Comparison of ENCODE assay signal across 1 cellular context in genomic region chr19:56134655-56134922, GRCh38.
TF ChIP-seq lines count a peak whose summit lies in the region.

No MANE protein-coding gene starts in this region.

TF ChIP-seq in GM23338, 12 proteins besides CTCF, POLR2A, EP300 and RAD21:
- TF ChIP-seq, protein P1, sequence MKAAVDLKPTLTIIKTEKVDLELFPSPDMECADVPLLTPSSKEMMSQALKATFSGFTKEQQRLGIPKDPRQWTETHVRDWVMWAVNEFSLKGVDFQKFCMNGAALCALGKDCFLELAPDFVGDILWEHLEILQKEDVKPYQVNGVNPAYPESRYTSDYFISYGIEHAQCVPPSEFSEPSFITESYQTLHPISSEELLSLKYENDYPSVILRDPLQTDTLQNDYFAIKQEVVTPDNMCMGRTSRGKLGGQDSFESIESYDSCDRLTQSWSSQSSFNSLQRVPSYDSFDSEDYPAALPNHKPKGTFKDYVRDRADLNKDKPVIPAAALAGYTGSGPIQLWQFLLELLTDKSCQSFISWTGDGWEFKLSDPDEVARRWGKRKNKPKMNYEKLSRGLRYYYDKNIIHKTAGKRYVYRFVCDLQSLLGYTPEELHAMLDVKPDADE (IDR thresholded peaks at IDR 0.05) = no peak
- TF ChIP-seq CREB1 (CRISPR knock-in tag; IDR thresholded peaks at IDR 0.05; ENCODE audit: low read depth) (no peak), JUNB (IDR thresholded peaks at IDR 0.05; ENCODE audit: unreplicated experiment) (no peak), EZH2phosphoT487 (IDR thresholded peaks at IDR 0.05; ENCODE audit: unreplicated experiment) (no peak), ZNF114 (CRISPR knock-in tag; IDR thresholded peaks at IDR 0.05) (no peak)
- TF ChIP-seq, protein P2, sequence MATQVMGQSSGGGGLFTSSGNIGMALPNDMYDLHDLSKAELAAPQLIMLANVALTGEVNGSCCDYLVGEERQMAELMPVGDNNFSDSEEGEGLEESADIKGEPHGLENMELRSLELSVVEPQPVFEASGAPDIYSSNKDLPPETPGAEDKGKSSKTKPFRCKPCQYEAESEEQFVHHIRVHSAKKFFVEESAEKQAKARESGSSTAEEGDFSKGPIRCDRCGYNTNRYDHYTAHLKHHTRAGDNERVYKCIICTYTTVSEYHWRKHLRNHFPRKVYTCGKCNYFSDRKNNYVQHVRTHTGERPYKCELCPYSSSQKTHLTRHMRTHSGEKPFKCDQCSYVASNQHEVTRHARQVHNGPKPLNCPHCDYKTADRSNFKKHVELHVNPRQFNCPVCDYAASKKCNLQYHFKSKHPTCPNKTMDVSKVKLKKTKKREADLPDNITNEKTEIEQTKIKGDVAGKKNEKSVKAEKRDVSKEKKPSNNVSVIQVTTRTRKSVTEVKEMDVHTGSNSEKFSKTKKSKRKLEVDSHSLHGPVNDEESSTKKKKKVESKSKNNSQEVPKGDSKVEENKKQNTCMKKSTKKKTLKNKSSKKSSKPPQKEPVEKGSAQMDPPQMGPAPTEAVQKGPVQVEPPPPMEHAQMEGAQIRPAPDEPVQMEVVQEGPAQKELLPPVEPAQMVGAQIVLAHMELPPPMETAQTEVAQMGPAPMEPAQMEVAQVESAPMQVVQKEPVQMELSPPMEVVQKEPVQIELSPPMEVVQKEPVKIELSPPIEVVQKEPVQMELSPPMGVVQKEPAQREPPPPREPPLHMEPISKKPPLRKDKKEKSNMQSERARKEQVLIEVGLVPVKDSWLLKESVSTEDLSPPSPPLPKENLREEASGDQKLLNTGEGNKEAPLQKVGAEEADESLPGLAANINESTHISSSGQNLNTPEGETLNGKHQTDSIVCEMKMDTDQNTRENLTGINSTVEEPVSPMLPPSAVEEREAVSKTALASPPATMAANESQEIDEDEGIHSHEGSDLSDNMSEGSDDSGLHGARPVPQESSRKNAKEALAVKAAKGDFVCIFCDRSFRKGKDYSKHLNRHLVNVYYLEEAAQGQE (IDR thresholded peaks at IDR 0.05; ENCODE audit: unreplicated experiment) = no peak
